Comparison of ENCODE assay signal across 10 cellular contexts in genomic region chr10:118590334-118590733, GRCh38. TPM values are rescaled to one million over a fixed set of nuclear protein-coding genes. Genes with fewer than 3 reads are reported as not detected.
DNase-seq lines count a peak whose midpoint lies in the region; ATAC-seq and TF ChIP-seq lines count a peak whose summit lies in the region.
"Had no signal": no experiment of that assay in that cellular context is flagged by ENCODE, and none has a peak within 500 bp of the region (broad histone marks: within the 10 kb centered on the region; RNA-seq: fewer than 3 reads in every experiment).

No MANE protein-coding gene starts in this region.

- H3K79me2 ChIP-seq in SK-N-SH (ENCODE audit: insufficient read depth) (no peaks in the 10 kb centered on the region), hepatocyte (no peaks in the 10 kb centered on the region)

- no peaks in the 10 kb centered on the region for H3F3A ChIP-seq in SK-N-SH (replicated peaks; ENCODE audit: insufficient read depth)

- peak in 1 of 2 experiments; percentile 69; a peak in 2 of 4 replicates for TF ChIP-seq EP300 in SK-N-SH (IDR thresholded peaks at IDR 0.05; ENCODE audit: borderline replicate concordance in 1 of 2, low read depth in 1 of 2, low read length in 1 of 2)

- CTCF ChIA-PET in SK-N-SH (lab: Yijun Ruan, JAX) = interaction anchor here (1.1 to 3.2 kb wide), 6 partner anchors 10 to 129 kb away, joined by 3 to 13 read pairs (median 6); no protein-coding TSS in a partner anchor

- TF ChIP-seq CTCF in SK-N-SH (IDR thresholded peaks at IDR 0.05) (no peak), hepatocyte (IDR thresholded peaks at IDR 0.05; ENCODE audit: poor library complexity) (no peak)

- H3K4me2 ChIP-seq in SK-N-SH = no peak overlapping the region
- no peak overlapping the region for H3K4me2 ChIP-seq in hepatocyte

- no peak for TF ChIP-seq RAD21 in SK-N-SH (IDR thresholded peaks at IDR 0.05; ENCODE audit: low read length)

- H3K9ac ChIP-seq in SK-N-SH = no peak overlapping the region

- WGBS in SK-N-SH (ENCODE audit: low lambda C conversion rate) = 5% methylated on average over 2 of the region's 2 CpGs
- WGBS in hepatocyte (ENCODE audit: low lambda C conversion rate, missing lambda C conversion rate) = 71% methylated on average over 2 of the region's 2 CpGs

- POLR2A ChIA-PET in SK-N-SH (lab: Yijun Ruan, JAX) = interaction anchor here (0.7 kb wide), 1 partner anchor 165 kb away, joined by 3 read pairs; the partner anchor contains the start of gene CACUL1

- peak; percentile 55 for ATAC-seq in left lobe of liver
- ATAC-seq: heart right ventricle had no signal

- H3K36me3 ChIP-seq in SK-N-SH (replicated peaks in 1 of 2; ENCODE audit: control insufficient read depth in 1 of 2, insufficient read depth in 2 of 2, low read length in 1 of 2) (no peaks in the 10 kb centered on the region), hepatocyte (replicated peaks; ENCODE audit: insufficient read depth, low read depth) (no peaks in the 10 kb centered on the region)
- H3K36me3 ChIP-seq: heart right ventricle had no signal

- H3K4me1 ChIP-seq in SK-N-SH (ENCODE audit: control insufficient read depth in 1 of 2, insufficient read depth in 2 of 2, low read depth in 1 of 2, low read length in 1 of 2) (peaks cover 0 to 8% of the 10 kb centered on the region in 2 experiments; a peak in 2 of 4 replicates), hepatocyte (ENCODE audit: insufficient read depth) (no peaks in the 10 kb centered on the region)

- H2AFZ ChIP-seq in SK-N-SH (ENCODE audit: low read depth) = no peak overlapping the region
- H2AFZ ChIP-seq in hepatocyte = no peak overlapping the region

- H3K4me3 ChIP-seq in SK-N-SH (ENCODE audit: low read depth in 2 of 2, low read length in 1 of 2) = no peak overlapping the region
- no peak overlapping the region for H3K4me3 ChIP-seq in hepatocyte
- H3K4me3 ChIP-seq: heart right ventricle had no signal

- H3K9me2 ChIP-seq in SK-N-SH (no peaks in the 10 kb centered on the region), hepatocyte (replicated peaks; ENCODE audit: insufficient read depth) (no peaks in the 10 kb centered on the region)

- DNase-seq in DMS153 (lab: John Stamatoyannopoulos, UW) (peak; percentile 92), NCI-H187 (lab: John Stamatoyannopoulos, UW) (peak; percentile 0 to 26), SK-N-SH (peak; percentile 86), left lobe of liver (ENCODE audit: low spot score) (no peak), KG1 (lab: John Stamatoyannopoulos, UW) (no peak), hepatocyte (ENCODE audit: low spot score) (no peak)
- DNase-seq in activated naive CD4-positive, alpha-beta T cell treated with Interleukin-2 at 50 U/mL for 16 hours = no peak
- no peak for DNase-seq in activated CD8-positive, alpha-beta memory T cell treated with anti-CD3 and anti-CD28 coated beads, Interleukin-2, amount 50 U/mL, for 48 hours

- no peaks in the 10 kb centered on the region for H4K20me1 ChIP-seq in SK-N-SH (ENCODE audit: insufficient read depth)
- no peaks in the 10 kb centered on the region for H4K20me1 ChIP-seq in hepatocyte (ENCODE audit: insufficient read depth, poor library complexity, severe bottlenecking)

- no peak overlapping the region for H3K27ac ChIP-seq in SK-N-SH (ENCODE audit: low read depth in 2 of 2, low read length in 1 of 2)
- no peak overlapping the region for H3K27ac ChIP-seq in hepatocyte
- H3K27ac ChIP-seq: heart right ventricle had no signal

- no peaks in the 10 kb centered on the region for H3K9me3 ChIP-seq in SK-N-SH
- no peaks in the 10 kb centered on the region for H3K9me3 ChIP-seq in hepatocyte (ENCODE audit: low read depth)
- H3K9me3 ChIP-seq: heart right ventricle had no signal

- H3K27me3 ChIP-seq in SK-N-SH (ENCODE audit: insufficient read depth) = no peaks in the 10 kb centered on the region; the same call in 1 of the 2 replicates
- peaks cover 59% of the 10 kb centered on the region for H3K27me3 ChIP-seq in hepatocyte

TF ChIP-seq in SK-N-SH, 30 proteins besides CTCF, POLR2A, EP300 and RAD21 (continues in another document):
- TF ChIP-seq POLR2AphosphoS5 (IDR thresholded peaks at IDR 0.05; ENCODE audit: low read depth, low read length) = no peak
- no peak for TF ChIP-seq FOXM1 (IDR thresholded peaks at IDR 0.05; ENCODE audit: low read depth)
- no peak for TF ChIP-seq RFX5 (IDR thresholded peaks at IDR 0.05; ENCODE audit: low read length)
- no peak for TF ChIP-seq USF2 (IDR thresholded peaks at IDR 0.05; ENCODE audit: borderline replicate concordance, low read depth, low read length)
- no peak for TF ChIP-seq REST (IDR thresholded peaks at IDR 0.05; ENCODE audit: low read depth, low read length)
- no peak for TF ChIP-seq EZH2phosphoT487 (IDR thresholded peaks at IDR 0.05; ENCODE audit: borderline replicate concordance, low read depth)
- no peak for TF ChIP-seq RXRA (IDR thresholded peaks at IDR 0.05; ENCODE audit: borderline replicate concordance, low read depth)
- TF ChIP-seq IRF3 (IDR thresholded peaks at IDR 0.05; ENCODE audit: low read depth, low read length) = no peak
- TF ChIP-seq NRF1 (IDR thresholded peaks at IDR 0.05; ENCODE audit: low read depth, low read length) = no peak
- peak; percentile 64; the same call in 1 of the 2 replicates for TF ChIP-seq GATA2 (CRISPR knock-in tag; IDR thresholded peaks at IDR 0.05)
- no peak for TF ChIP-seq SMC3 (IDR thresholded peaks at IDR 0.05; ENCODE audit: low read depth, low read length)
- peak; percentile 21 for TF ChIP-seq CHD2 (IDR thresholded peaks at IDR 0.05; ENCODE audit: low read length, partially characterized antibody)
- TF ChIP-seq NFIC (IDR thresholded peaks at IDR 0.05; ENCODE audit: borderline replicate concordance) = peak; percentile 77
- no peak for TF ChIP-seq MAX (IDR thresholded peaks at IDR 0.05; ENCODE audit: low read depth)
- no peak for TF ChIP-seq ELF1 (IDR thresholded peaks at IDR 0.05)
- no peak for TF ChIP-seq FOXJ3 (CRISPR knock-in tag; IDR thresholded peaks at IDR 0.05)
- TF ChIP-seq TEAD4 (IDR thresholded peaks at IDR 0.05; ENCODE audit: borderline replicate concordance, insufficient read depth) = no peak
- TF ChIP-seq SIN3A (IDR thresholded peaks at IDR 0.05; ENCODE audit: borderline replicate concordance, low read depth, low read length) = no peak
- TF ChIP-seq TCF12 (IDR thresholded peaks at IDR 0.05) = no peak
- no peak for TF ChIP-seq JUND (IDR thresholded peaks at IDR 0.05)

RNA-seq across cellular contexts. Expression of gene PRLHR, which starts 5.1 kb away (rescaled TPM):
- polyA plus RNA-seq in SK-N-SH (2012; rRNA removed) (0.03 TPM in 1 of 2 replicates, not detected in the other), hepatocyte (not detected in 2 replicates)
- under 0.01 TPM in 2 replicates for polyA plus RNA-seq in SK-N-SH (2012; cell fraction: cytosol; rRNA removed)
- polyA plus RNA-seq in SK-N-SH (2012; cell fraction: nucleus; rRNA removed) = not detected in 2 replicates
- total RNA-seq in left lobe of liver (not detected), hepatocyte (not detected in 2 replicates)
- total RNA-seq: activated CD8-positive, alpha-beta memory T cell treated with anti-CD3 and anti-CD28 coated beads for 36 hours; heart right ventricle had no signal
- polyA plus RNA-seq: heart right ventricle had no signal

Comparison
In these comparisons a context has a peak if more than half of its experiments do, and no peak if none do; other contexts are left out.
1. DNase-seq: peak in DMS153 (single experiment), NCI-H187 (2 of 2) and SK-N-SH (single experiment); none in left lobe of liver (single experiment), KG1 (single experiment), activated naive CD4-positive, alpha-beta T cell treated with Interleukin-2 at 50 U/mL for 16 hours (single experiment), hepatocyte (single experiment) and activated CD8-positive, alpha-beta memory T cell treated with anti-CD3 and anti-CD28 coated beads, Interleukin-2, amount 50 U/mL, for 48 hours (single experiment).